In genomic region chr10:71723301-71723700, GRCh38 we compare ENCODE assay signal across 18 cellular contexts. TPM values are rescaled to one million over a fixed set of nuclear protein-coding genes. Genes with fewer than 3 reads are reported as not detected.
A peak's percentile ranks its signal among the peaks of the same experiment; 100 is the strongest.
DNase-seq lines count a peak whose midpoint lies in the region; ATAC-seq, FAIRE-seq and TF ChIP-seq lines count a peak whose summit lies in the region.
"Had no signal": no experiment of that assay in that cellular context is flagged by ENCODE, and none has a peak within 500 bp of the region (broad histone marks: within the 10 kb centered on the region; RNA-seq: fewer than 3 reads in every experiment).

No MANE protein-coding gene starts in this region.

- peaks cover 72% of the 10 kb centered on the region for H3K4me1 Mint-ChIP-seq in activated naive CD8-positive, alpha-beta T cell (ENCODE audit: low read depth)
- peaks cover 68% of the 10 kb centered on the region for H3K4me1 Mint-ChIP-seq in activated naive CD8-positive, alpha-beta T cell treated with anti-CD3 and anti-CD28 coated beads for 36 hours
- H3K4me1 Mint-ChIP-seq in T-helper 17 cell (peaks cover 50% of the 10 kb centered on the region), natural killer cell (peaks cover 27 to 47% of the 10 kb centered on the region in 2 donors)
- H3K4me1 Mint-ChIP-seq in central memory CD8-positive, alpha-beta T cell = peaks cover 55% of the 10 kb centered on the region

- no peaks in the 10 kb centered on the region for H3K27me3 Mint-ChIP-seq in activated naive CD8-positive, alpha-beta T cell
- H3K27me3 Mint-ChIP-seq in activated naive CD8-positive, alpha-beta T cell treated with anti-CD3 and anti-CD28 coated beads for 36 hours = no peaks in the 10 kb centered on the region
- H3K27me3 Mint-ChIP-seq in T-helper 17 cell (no peaks in the 10 kb centered on the region), natural killer cell (ENCODE audit: low read depth in 2 of 2) (no peaks in the 10 kb centered on the region)
- H3K27me3 Mint-ChIP-seq in central memory CD8-positive, alpha-beta T cell = no peaks in the 10 kb centered on the region

- no peak for TF ChIP-seq CTCF in natural killer cell (IDR thresholded peaks at IDR 0.05)

- no peak overlapping the region for H3K4me3 Mint-ChIP-seq in activated naive CD8-positive, alpha-beta T cell
- H3K4me3 Mint-ChIP-seq in activated naive CD8-positive, alpha-beta T cell treated with anti-CD3 and anti-CD28 coated beads for 36 hours = no peak overlapping the region
- H3K4me3 Mint-ChIP-seq in T-helper 17 cell (no peak overlapping the region), natural killer cell (no peak overlapping the region)
- peak overlapping the region; percentile 13 for H3K4me3 Mint-ChIP-seq in central memory CD8-positive, alpha-beta T cell

- H3K27ac Mint-ChIP-seq in activated naive CD8-positive, alpha-beta T cell = peak overlapping the region; percentile 81
- no peak overlapping the region for H3K27ac Mint-ChIP-seq in activated naive CD8-positive, alpha-beta T cell treated with anti-CD3 and anti-CD28 coated beads for 36 hours
- H3K27ac Mint-ChIP-seq in T-helper 17 cell (peak overlapping the region; percentile 34), natural killer cell (peak overlapping the region in 1 of 2 donors; percentile 66)
- peak overlapping the region; percentile 41 for H3K27ac Mint-ChIP-seq in central memory CD8-positive, alpha-beta T cell (ENCODE audit: low read depth)

- intact Hi-C loops in natural killer cell (cut with micrococcal nuclease) = no loop called here

- no peak for ATAC-seq in T-helper 17 cell
- ATAC-seq in central memory CD8-positive, alpha-beta T cell (replicated peaks; ENCODE audit: extremely low read depth, poor library complexity, severe bottlenecking) = no peak
- ATAC-seq in GM19328 (IDR thresholded peaks at IDR 0.05; ENCODE audit: unreplicated experiment) = no peak
- ATAC-seq in natural killer cell = no peak

- no peaks in the 10 kb centered on the region for H3K9me3 ChIP-seq in T-helper 17 cell (ENCODE audit: control insufficient read depth, low read length, poor library complexity, severe bottlenecking)
- H3K9me3 ChIP-seq: SJCRH30 had no signal

- no peaks in the 10 kb centered on the region for H3K9me3 Mint-ChIP-seq in activated naive CD8-positive, alpha-beta T cell (ENCODE audit: low read depth)
- no peaks in the 10 kb centered on the region for H3K9me3 Mint-ChIP-seq in activated naive CD8-positive, alpha-beta T cell treated with anti-CD3 and anti-CD28 coated beads for 36 hours
- H3K9me3 Mint-ChIP-seq in central memory CD8-positive, alpha-beta T cell = no peaks in the 10 kb centered on the region
- H3K9me3 Mint-ChIP-seq in natural killer cell = no peaks in the 10 kb centered on the region

- peak; percentile 17 for FAIRE-seq in urothelium cell line (lab: Jason Lieb, UNC)
- FAIRE-seq: H1 had no signal

- no peaks in the 10 kb centered on the region for H3K36me3 Mint-ChIP-seq in activated naive CD8-positive, alpha-beta T cell
- H3K36me3 Mint-ChIP-seq in activated naive CD8-positive, alpha-beta T cell treated with anti-CD3 and anti-CD28 coated beads for 36 hours = no peaks in the 10 kb centered on the region
- H3K36me3 Mint-ChIP-seq in T-helper 17 cell (ENCODE audit: low read depth) = peaks cover 2% of the 10 kb centered on the region
- H3K36me3 Mint-ChIP-seq in central memory CD8-positive, alpha-beta T cell (ENCODE audit: insufficient read depth) = peaks cover 10% of the 10 kb centered on the region
- no peaks in the 10 kb centered on the region for H3K36me3 Mint-ChIP-seq in natural killer cell

- no peak for DNase-seq in activated naive CD8-positive, alpha-beta T cell treated with anti-CD3 and anti-CD28 coated beads for 36 hours
- no peak for DNase-seq in T-helper 17 cell
- DNase-seq in central memory CD8-positive, alpha-beta T cell (ENCODE audit: low spot score in 2 of 2) = no peak
- no peak for DNase-seq in urothelium cell line (ENCODE audit: low spot score)
- DNase-seq in natural killer cell = no peak
- DNase-seq: ACHN, AML-193, DMS79, NCI-H1436 treated with DMSO at 0.1 percent for 48 hours, NCI-H2081, NCI-H510A, NCI-H774, PC-9, SJCRH30 had no signal

RNA-seq across cellular contexts. Expression of gene C10orf105, which starts 3.7 kb away (rescaled TPM):
- total RNA-seq in activated naive CD8-positive, alpha-beta T cell treated with anti-CD3 and anti-CD28 coated beads for 36 hours = under 1 TPM; 0.24 to 0.41 TPM
- total RNA-seq in T-helper 17 cell (under 1 TPM; 0.31 to 0.37 TPM), natural killer cell (under 1 TPM; 0.14 to 0.52 (median 0.40) TPM)
- total RNA-seq: G401, PC-9, SJCRH30 had no signal

RNA-seq across cellular contexts. Expression of gene VSIR, which starts 50.0 kb away (rescaled TPM):
- 10 to 100 TPM; 41.4 to 47.3 TPM for total RNA-seq in activated naive CD8-positive, alpha-beta T cell treated with anti-CD3 and anti-CD28 coated beads for 36 hours
- total RNA-seq in T-helper 17 cell (100 to 1,000 TPM; 119 to 124 TPM), natural killer cell (100 to 1,000 TPM; 134 to 193 (median 178) TPM)
- total RNA-seq: H1 had no signal
